ENCODE assay signal across 24 cellular contexts in the genomic region with DNA sequence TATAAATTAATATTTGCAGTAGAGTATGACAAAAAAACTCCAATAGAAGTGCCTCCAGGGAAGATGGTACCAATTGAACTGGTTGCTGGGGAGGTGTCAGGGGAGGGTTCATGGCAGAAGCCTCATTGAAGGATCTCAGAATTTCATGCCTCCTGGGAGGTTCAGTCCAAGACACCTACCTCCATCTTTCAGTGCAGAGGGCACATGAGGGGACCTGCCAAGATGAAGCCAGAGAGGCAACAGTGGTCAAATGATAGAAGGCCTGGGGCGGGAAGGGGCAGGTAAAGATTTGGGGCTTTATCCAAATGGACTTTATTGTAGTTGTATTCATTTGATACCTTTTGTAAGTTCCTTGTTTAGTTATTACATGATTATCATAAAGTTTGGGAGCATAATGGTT. TPM values are rescaled to one million over a fixed set of nuclear protein-coding genes. Genes with fewer than 3 reads are reported as not detected.
"Had no signal": no experiment of that assay in that cellular context is flagged by ENCODE, and none has a peak within 500 bp of the region (broad histone marks: within the 10 kb centered on the region; RNA-seq: fewer than 3 reads in every experiment).

No MANE protein-coding gene starts in this region.

- DNase-seq: dermis blood vessel endothelial cell; dorsolateral prefrontal cortex; effector CD4-positive, alpha-beta T cell; effector memory CD4-positive, alpha-beta T cell; esophagus squamous epithelium; foreskin fibroblast; foreskin melanocyte; gastrocnemius medialis; glutamatergic neuron; head of caudate nucleus; heart right ventricle; hippocampal formation; left cardiac atrium; left lung; left ventricle myocardium superior; lower lobe of right lung; mesendoderm; midbrain; naive thymus-derived CD4-positive, alpha-beta T cell had no signal

- H3K36me3 Mint-ChIP-seq: naive thymus-derived CD4-positive, alpha-beta T cell had no signal

- H3K4me1 ChIP-seq: esophagus squamous epithelium, gastrocnemius medialis, lower lobe of right lung had no signal

- H3K9me3 ChIP-seq: esophagus squamous epithelium, gastrocnemius medialis, heart right ventricle, lower lobe of right lung had no signal

- H3K4me1 Mint-ChIP-seq: naive thymus-derived CD4-positive, alpha-beta T cell had no signal

- H3K4me3 ChIP-seq: coronary artery, dorsolateral prefrontal cortex, esophagus squamous epithelium, gastrocnemius medialis, heart right ventricle, left lung, lower lobe of right lung had no signal

- H3K27ac Mint-ChIP-seq: naive thymus-derived CD4-positive, alpha-beta T cell had no signal

- H3K27me3 ChIP-seq: dorsolateral prefrontal cortex, gastrocnemius medialis, left lung had no signal

- H3K4me3 Mint-ChIP-seq: naive thymus-derived CD4-positive, alpha-beta T cell had no signal

- H3K27ac ChIP-seq: coronary artery, dorsolateral prefrontal cortex, esophagus squamous epithelium, gastrocnemius medialis, heart right ventricle, left lung, lower lobe of right lung had no signal

- H3K36me3 ChIP-seq: esophagus squamous epithelium, gastrocnemius medialis, heart right ventricle, left lung, lower lobe of right lung had no signal

RNA-seq across cellular contexts. Expression of a gene that starts 25.9 kb away (rescaled TPM):
- total RNA-seq: esophagus squamous epithelium; gastrocnemius medialis; left cardiac atrium; lower leg skin; mononuclear cell; naive thymus-derived CD4-positive, alpha-beta T cell had no signal
- polyA plus RNA-seq: endothelial cell of umbilical vein; keratinocyte; naive thymus-derived CD4-positive, alpha-beta T cell had no signal
